15 cellular contexts compared by ENCODE assay signal in genomic region chr10:52442576-52442975, GRCh38.
DNase-seq lines count a peak whose midpoint lies in the region.
"Had no signal": no experiment of that assay in that cellular context is flagged by ENCODE, and none has a peak within 500 bp of the region (broad histone marks: within the 10 kb centered on the region; RNA-seq: fewer than 3 reads in every experiment).

No MANE protein-coding gene starts in this region.

- H3K9me3 ChIP-seq in skeletal muscle satellite cell (replicated peaks; ENCODE audit: low read length) = no peaks in the 10 kb centered on the region
- H3K9me3 ChIP-seq: left ventricle myocardium inferior had no signal

- H3K4me3 ChIP-seq in skeletal muscle satellite cell (ENCODE audit: low read length) = no peak overlapping the region
- H3K4me3 ChIP-seq: GM12878, left ventricle myocardium inferior had no signal

- H3K27me3 ChIP-seq in skeletal muscle satellite cell (ENCODE audit: control insufficient read depth, insufficient read depth, low read length) = no peaks in the 10 kb centered on the region

- H3K36me3 ChIP-seq in skeletal muscle satellite cell (ENCODE audit: insufficient read depth, low read length) = no peaks in the 10 kb centered on the region
- H3K36me3 ChIP-seq: left ventricle myocardium inferior had no signal

- DNase-seq in ELR (ENCODE audit: low read depth) (peak; percentile 72), RPMI7951 (ENCODE audit: low read depth) (peak; percentile 22), fibroblast of gingiva (ENCODE audit: low read depth) (peak; percentile 53), germinal center (ENCODE audit: low spot score) (no peak), NCI-H146 (lab: John Stamatoyannopoulos, UW) (no peak), NCI-H187 (lab: John Stamatoyannopoulos, UW) (no peak), NCI-H2029 treated with DMSO at 0.1 percent for 48 hours (lab: John Stamatoyannopoulos, UW) (no peak)
- DNase-seq: activated CD8-positive, alpha-beta memory T cell treated with anti-CD3 and anti-CD28 coated beads for 24 hours; DND-41; effector memory CD8-positive, alpha-beta T cell; left ventricle myocardium inferior; natural killer cell; NCI-H1105 treated with DMSO at 0.1 percent for 48 hours had no signal

- H3K4me1 ChIP-seq in skeletal muscle satellite cell (ENCODE audit: control insufficient read depth, insufficient read depth, low read length) = peaks cover 45% of the 10 kb centered on the region

- H3K4me2 ChIP-seq in skeletal muscle satellite cell (ENCODE audit: low read length) = peak overlapping the region; percentile 60

- peak overlapping the region; percentile 81 for H3K9ac ChIP-seq in skeletal muscle satellite cell (ENCODE audit: low read depth, low read length)

Comparison
In these comparisons a context has a peak if more than half of its experiments do, and no peak if none do; other contexts are left out.
1. DNase-seq: peak in ELR (single experiment), RPMI7951 (single experiment) and fibroblast of gingiva (single experiment); none in germinal center (single experiment), NCI-H146 (single experiment), NCI-H187 (0 of 2) and NCI-H2029 treated with DMSO at 0.1 percent for 48 hours (single experiment).